In the genomic region with DNA sequence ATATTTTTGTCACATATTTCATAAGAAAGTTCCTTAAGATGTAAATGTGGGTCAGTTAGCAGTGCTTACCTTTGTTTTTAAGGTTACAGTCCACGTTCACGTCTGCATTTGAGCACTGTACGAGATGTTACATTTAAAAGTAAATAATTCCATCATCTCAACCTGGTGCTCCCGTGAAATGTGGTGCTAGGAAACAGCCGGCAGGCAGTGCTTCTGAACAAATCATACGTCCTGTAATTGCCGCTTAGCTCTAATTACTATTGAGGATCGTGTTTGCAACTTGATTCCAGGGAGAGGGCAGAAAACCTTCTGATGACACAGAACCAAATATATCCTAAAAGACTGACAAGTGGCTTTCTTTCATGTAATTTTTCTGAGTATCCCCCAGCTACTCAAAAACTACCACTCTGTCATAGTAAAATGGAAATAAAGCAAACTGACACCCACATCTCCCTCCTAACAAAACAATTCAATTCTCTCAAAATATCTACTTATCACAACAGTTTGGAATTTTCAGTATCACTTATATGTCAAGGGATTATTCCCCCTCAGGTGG, we compare ENCODE assay signal across 11 cellular contexts.
DNase-seq lines count a peak whose midpoint lies in the region; FAIRE-seq and TF ChIP-seq lines count a peak whose summit lies in the region.
"Had no signal": no experiment of that assay in that cellular context is flagged by ENCODE, and none has a peak within 500 bp of the region (broad histone marks: within the 10 kb centered on the region; RNA-seq: fewer than 3 reads in every experiment).

No MANE protein-coding gene starts in this region.

- H3K27me3 ChIP-seq in smooth muscle cell (ENCODE audit: low read depth), result no peaks in the 10 kb centered on the region

- no peaks in the 10 kb centered on the region for H3K27me3 Mint-ChIP-seq in activated naive CD8-positive, alpha-beta T cell treated with anti-CD3 and anti-CD28 coated beads for 36 hours
- peaks cover 3% of the 10 kb centered on the region for H3K27me3 Mint-ChIP-seq in type B pancreatic cell
- H3K27me3 Mint-ChIP-seq: central memory CD8-positive, alpha-beta T cell had no signal

- no peak for TF ChIP-seq CTCF in kidney (IDR thresholded peaks at IDR 0.05; ENCODE audit: borderline replicate concordance, extremely low read depth, insufficient read depth)
- TF ChIP-seq CTCF in smooth muscle cell (IDR thresholded peaks at IDR 0.05; ENCODE audit: borderline replicate concordance, insufficient read depth, poor library complexity, severe bottlenecking), result no peak
- no peak for TF ChIP-seq CTCF in type B pancreatic cell (conservative IDR thresholded peaks at IDR 0.05)

- intact Hi-C loops in kidney (cut with DNase I), result no loop called here

- DNase-seq in NCI-H1417 (lab: John Stamatoyannopoulos, UW) (peak; percentile 25 to 96 (median 66)), NCI-H510A (lab: John Stamatoyannopoulos, UW) (peak; percentile 64), kidney (no peak), smooth muscle cell (lab: John Stamatoyannopoulos, UW; ENCODE audit: unreplicated experiment) (no peak), SIG-M5 treated with dmso at 0.1 percent for 504 hours (lab: John Stamatoyannopoulos, UW; ENCODE audit: unreplicated experiment) (no peak), type B pancreatic cell (ENCODE audit: extremely low spot score, unreplicated experiment) (no peak)
- DNase-seq in activated naive CD8-positive, alpha-beta T cell treated with anti-CD3 and anti-CD28 coated beads for 36 hours, result no peak
- DNase-seq: activated CD8-positive, alpha-beta T cell treated with anti-CD3 and anti-CD28 coated beads, Interleukin-2, amount 10 ng/mL, durations not matched to agents 7 days and 5 days; erythroblast had no signal

- H3K27ac ChIP-seq in kidney (ENCODE audit: low read depth in 2 of 2, low read length in 2 of 2) (peak overlapping the region; percentile 1 to 54), smooth muscle cell (ENCODE audit: low read depth) (no peak overlapping the region)
- H3K27ac ChIP-seq: thoracic aorta had no signal

- H3K4me2 ChIP-seq in smooth muscle cell, result peak overlapping the region; percentile 22

- H3K36me3 ChIP-seq in kidney (ENCODE audit: control insufficient read depth in 1 of 2, insufficient read depth in 2 of 2, low read length in 2 of 2) (no peaks in the 10 kb centered on the region), smooth muscle cell (ENCODE audit: low read depth) (no peaks in the 10 kb centered on the region)
- H3K36me3 ChIP-seq: thoracic aorta had no signal

- peak overlapping the region; percentile 22 to 70 for H3K4me3 ChIP-seq in kidney (ENCODE audit: low read length in 2 of 2)
- H3K4me3 ChIP-seq in smooth muscle cell, result peak overlapping the region; percentile 12
- H3K4me3 ChIP-seq: thoracic aorta had no signal

- H3K27ac Mint-ChIP-seq in activated naive CD8-positive, alpha-beta T cell treated with anti-CD3 and anti-CD28 coated beads for 36 hours, result no peak overlapping the region
- no peak overlapping the region for H3K27ac Mint-ChIP-seq in type B pancreatic cell
- H3K27ac Mint-ChIP-seq: activated CD8-positive, alpha-beta T cell treated with anti-CD3 and anti-CD28 coated beads, Interleukin-2, amount 10 ng/mL, durations not matched to agents 7 days and 5 days had no signal

- H3K79me2 ChIP-seq in smooth muscle cell (ENCODE audit: low read depth), result no peaks in the 10 kb centered on the region

- no peaks in the 10 kb centered on the region for H3K36me3 Mint-ChIP-seq in activated naive CD8-positive, alpha-beta T cell treated with anti-CD3 and anti-CD28 coated beads for 36 hours
- no peaks in the 10 kb centered on the region for H3K36me3 Mint-ChIP-seq in type B pancreatic cell

- H2AFZ ChIP-seq in smooth muscle cell (ENCODE audit: low read depth), result no peak overlapping the region

- H3K9me3 Mint-ChIP-seq in activated naive CD8-positive, alpha-beta T cell treated with anti-CD3 and anti-CD28 coated beads for 36 hours, result no peaks in the 10 kb centered on the region
- H3K9me3 Mint-ChIP-seq in type B pancreatic cell, result no peaks in the 10 kb centered on the region

- peaks cover 3 to 7% of the 10 kb centered on the region in 2 donors for H3K4me1 ChIP-seq in kidney (ENCODE audit: control insufficient read depth in 1 of 2, insufficient read depth in 1 of 2, low read depth in 1 of 2, low read length in 2 of 2)
- peaks cover 11% of the 10 kb centered on the region for H3K4me1 ChIP-seq in smooth muscle cell (ENCODE audit: low read depth)

- no peak overlapping the region for H3K4me3 Mint-ChIP-seq in activated naive CD8-positive, alpha-beta T cell treated with anti-CD3 and anti-CD28 coated beads for 36 hours
- no peak overlapping the region for H3K4me3 Mint-ChIP-seq in type B pancreatic cell
- H3K4me3 Mint-ChIP-seq: activated CD8-positive, alpha-beta T cell treated with anti-CD3 and anti-CD28 coated beads, Interleukin-2, amount 10 ng/mL, durations not matched to agents 7 days and 5 days; central memory CD8-positive, alpha-beta T cell had no signal

- H3K4me1 Mint-ChIP-seq in activated naive CD8-positive, alpha-beta T cell treated with anti-CD3 and anti-CD28 coated beads for 36 hours, result no peaks in the 10 kb centered on the region
- H3K4me1 Mint-ChIP-seq in type B pancreatic cell (ENCODE audit: unreplicated experiment), result peaks cover 20% of the 10 kb centered on the region
- H3K4me1 Mint-ChIP-seq: central memory CD8-positive, alpha-beta T cell had no signal

- no peaks in the 10 kb centered on the region for H3F3A ChIP-seq in smooth muscle cell (ENCODE audit: low read depth)

- 58% methylated on average over 8 of the region's 8 CpGs for WGBS in smooth muscle cell (ENCODE audit: low lambda C conversion rate)

- H3K9me3 ChIP-seq in kidney (ENCODE audit: control insufficient read depth in 1 of 2, low read length in 2 of 2), result no peaks in the 10 kb centered on the region
- H3K9me3 ChIP-seq in smooth muscle cell (replicated peaks; ENCODE audit: low read depth), result no peaks in the 10 kb centered on the region
- H3K9me3 ChIP-seq: thoracic aorta had no signal

- H3K9ac ChIP-seq in kidney (ENCODE audit: low read length in 2 of 2) (peak overlapping the region; percentile 25 to 69), smooth muscle cell (ENCODE audit: low read depth) (no peak overlapping the region)

- no peaks in the 10 kb centered on the region for H4K20me1 ChIP-seq in smooth muscle cell (ENCODE audit: low read depth)

- no peak for FAIRE-seq in kidney (lab: Jason Lieb, UNC)

Comparison
In these comparisons a context has a peak if more than half of its experiments do, and no peak if none do; other contexts are left out.
1. DNase-seq: peak in NCI-H1417 (3 of 3) and NCI-H510A (single experiment); none in kidney (single experiment), smooth muscle cell (single experiment), SIG-M5 treated with dmso at 0.1 percent for 504 hours (single experiment), activated naive CD8-positive, alpha-beta T cell treated with anti-CD3 and anti-CD28 coated beads for 36 hours (single experiment) and type B pancreatic cell (single experiment).